8 cellular contexts compared by ENCODE assay signal in the genomic region with DNA sequence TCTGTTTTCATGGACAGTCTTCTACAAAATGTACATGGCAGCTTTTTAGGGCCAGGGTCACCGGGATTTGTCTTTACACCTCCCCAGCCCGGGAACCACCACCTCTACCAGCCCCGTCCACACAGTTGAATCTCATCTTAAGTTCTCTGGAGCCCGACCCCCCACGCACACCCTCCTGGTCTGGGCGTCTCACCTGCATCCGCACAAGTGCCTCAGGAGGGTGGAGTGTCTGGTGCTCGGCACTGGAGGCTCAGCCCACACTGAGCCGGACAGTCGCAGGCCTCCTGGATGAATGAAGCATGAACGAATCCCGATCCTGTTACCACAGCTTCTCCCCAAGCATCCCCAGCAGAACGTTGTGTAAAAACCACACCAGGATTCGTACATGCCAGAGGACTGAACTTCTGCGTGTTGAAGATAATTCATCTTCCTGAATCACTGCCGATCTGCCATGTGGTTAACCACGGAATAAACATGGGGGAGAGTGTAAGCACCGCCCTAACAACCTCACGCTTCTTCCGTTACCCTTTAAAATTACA.
DNase-seq lines count a peak whose midpoint lies in the region.

No MANE protein-coding gene starts in this region.

- no peaks in the 10 kb centered on the region for H3K27me3 Mint-ChIP-seq in activated T-cell treated with anti-CD3 and anti-CD28 coated beads, Interleukin-2, amount 50 U/mL, for 24 hours
- H3K27me3 Mint-ChIP-seq in immature natural killer cell (ENCODE audit: low read depth in 3 of 3) = peaks cover 23 to 60% (median 53%) of the 10 kb centered on the region in 3 donors
- peaks cover 17% of the 10 kb centered on the region for H3K27me3 Mint-ChIP-seq in stimulated activated naive CD8-positive, alpha-beta T cell treated with anti-CD3 and anti-CD28 coated beads, Interleukin-15, Interleukin-2, amounts not matched to agents 100 ng/mL and 50 ng/mL, for 24 hours

- H3K4me1 Mint-ChIP-seq in activated T-cell treated with anti-CD3 and anti-CD28 coated beads, Interleukin-2, amount 50 U/mL, for 24 hours (ENCODE audit: low read depth) = peaks cover 48% of the 10 kb centered on the region
- peaks cover 35 to 48% of the 10 kb centered on the region in 2 donors for H3K4me1 Mint-ChIP-seq in immature natural killer cell
- peaks cover 38% of the 10 kb centered on the region for H3K4me1 Mint-ChIP-seq in stimulated activated naive CD8-positive, alpha-beta T cell treated with anti-CD3 and anti-CD28 coated beads, Interleukin-15, Interleukin-2, amounts not matched to agents 100 ng/mL and 50 ng/mL, for 24 hours (ENCODE audit: low read depth)

- peak overlapping the region; percentile 70 for H3K4me3 Mint-ChIP-seq in activated T-cell treated with anti-CD3 and anti-CD28 coated beads, Interleukin-2, amount 50 U/mL, for 24 hours
- peak overlapping the region; percentile 65 to 85 (median 76) for H3K4me3 Mint-ChIP-seq in immature natural killer cell
- peak overlapping the region; percentile 73 for H3K4me3 Mint-ChIP-seq in stimulated activated naive CD8-positive, alpha-beta T cell treated with anti-CD3 and anti-CD28 coated beads, Interleukin-15, Interleukin-2, amounts not matched to agents 100 ng/mL and 50 ng/mL, for 24 hours

- peaks cover 2% of the 10 kb centered on the region for H3K36me3 Mint-ChIP-seq in activated T-cell treated with anti-CD3 and anti-CD28 coated beads, Interleukin-2, amount 50 U/mL, for 24 hours (ENCODE audit: low read depth)
- H3K36me3 Mint-ChIP-seq in immature natural killer cell = peaks cover 0 to 4% (median 0%) of the 10 kb centered on the region in 3 donors
- no peaks in the 10 kb centered on the region for H3K36me3 Mint-ChIP-seq in stimulated activated naive CD8-positive, alpha-beta T cell treated with anti-CD3 and anti-CD28 coated beads, Interleukin-15, Interleukin-2, amounts not matched to agents 100 ng/mL and 50 ng/mL, for 24 hours (ENCODE audit: low read depth)

- H3K9me3 Mint-ChIP-seq in activated T-cell treated with anti-CD3 and anti-CD28 coated beads, Interleukin-2, amount 50 U/mL, for 24 hours = no peaks in the 10 kb centered on the region
- peaks cover 0 to 5% (median 0%) of the 10 kb centered on the region in 6 donors for H3K9me3 Mint-ChIP-seq in immature natural killer cell
- H3K9me3 Mint-ChIP-seq in stimulated activated naive CD8-positive, alpha-beta T cell treated with anti-CD3 and anti-CD28 coated beads, Interleukin-15, Interleukin-2, amounts not matched to agents 100 ng/mL and 50 ng/mL, for 24 hours = no peaks in the 10 kb centered on the region

- H3K27ac Mint-ChIP-seq in activated T-cell treated with anti-CD3 and anti-CD28 coated beads, Interleukin-2, amount 50 U/mL, for 24 hours = peak overlapping the region; percentile 80
- H3K27ac Mint-ChIP-seq in immature natural killer cell = peak overlapping the region; percentile 63 to 87 (median 80)
- H3K27ac Mint-ChIP-seq in stimulated activated naive CD8-positive, alpha-beta T cell treated with anti-CD3 and anti-CD28 coated beads, Interleukin-15, Interleukin-2, amounts not matched to agents 100 ng/mL and 50 ng/mL, for 24 hours = peak overlapping the region; percentile 73

- peak; percentile 62 for DNase-seq in activated gamma-delta T cell treated with Interleukin-2 at 50 U/mL for 16 hours
- DNase-seq in activated gamma-delta T cell (lab: John Stamatoyannopoulos, UW) = no peak
- DNase-seq in activated T-cell treated with anti-CD3 and anti-CD28 coated beads, Interleukin-2, amount 50 U/mL, for 24 hours = peak; percentile 63
- DNase-seq in immature natural killer cell = peak; percentile 79 to 83 (median 80)
- no peak for DNase-seq in D341Med (ENCODE audit: low spot score)
- DNase-seq in NCI-H1694 (lab: John Stamatoyannopoulos, UW) = no peak
- no peak for DNase-seq in retina

Comparison
In these comparisons a context has a peak if more than half of its experiments do, and no peak if none do; other contexts are left out.
1. DNase-seq: peak in activated gamma-delta T cell treated with Interleukin-2 at 50 U/mL for 16 hours (single experiment), activated T-cell treated with anti-CD3 and anti-CD28 coated beads, Interleukin-2, amount 50 U/mL, for 24 hours (single experiment) and immature natural killer cell (3 of 3); none in activated gamma-delta T cell (single experiment), D341Med (single experiment), NCI-H1694 (single experiment) and retina (single experiment).
2. Peak in every context shown above with its lines, with median percentiles within 50 percentile points of each other: H3K27ac Mint-ChIP-seq and H3K4me3 Mint-ChIP-seq.